10 cellular contexts compared by ENCODE assay signal in the genomic region with DNA sequence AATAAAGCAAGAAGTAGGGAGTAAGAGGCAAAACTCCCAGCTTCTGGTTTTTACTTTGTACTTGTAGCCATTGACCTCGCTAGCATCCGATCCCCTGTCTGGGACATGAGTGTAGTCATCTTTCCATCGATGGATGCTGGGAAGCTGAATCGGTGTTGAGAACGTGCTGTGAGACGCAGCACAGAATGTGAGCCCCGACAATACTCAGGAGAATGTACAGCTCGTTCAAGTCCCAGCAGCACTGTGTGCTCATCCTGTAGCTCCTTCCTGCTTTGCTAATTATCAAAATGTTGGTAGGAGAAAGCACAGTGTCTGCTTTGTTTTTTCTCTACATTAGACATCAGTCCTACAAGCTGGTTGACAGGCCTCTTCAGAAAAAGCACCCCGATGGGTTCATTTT. TPM values are rescaled to one million over a fixed set of nuclear protein-coding genes. Genes with fewer than 3 reads are reported as not detected.
DNase-seq lines count a peak whose midpoint lies in the region; ATAC-seq and TF ChIP-seq lines count a peak whose summit lies in the region.
"Had no signal": no experiment of that assay in that cellular context is flagged by ENCODE, and none has a peak within 500 bp of the region (broad histone marks: within the 10 kb centered on the region; RNA-seq: fewer than 3 reads in every experiment).

No MANE protein-coding gene starts in this region.

- intact Hi-C loops in right cardiac atrium (cut with DNase I) (loop anchor here in 2 of 4 donors (5.0 kb wide), 2 partner anchors 53 to 58 kb away; a partner anchor contains a TSS), sigmoid colon (cut with DNase I) (no loop called here)

- DNase-seq in Daoy (ENCODE audit: low read depth) (peak; percentile 21), right cardiac atrium (no peak), sigmoid colon (no peak), NCI-H2196 treated with DMSO at 0.1 percent for 48 hours (lab: John Stamatoyannopoulos, UW; ENCODE audit: unreplicated experiment) (no peak), GM10266 (ENCODE audit: extremely low spot score) (no peak), inferior parietal cortex (ENCODE audit: extremely low spot score) (no peak)
- DNase-seq: activated naive CD4-positive, alpha-beta T cell treated with anti-CD3 and anti-CD28 coated beads, Interleukin-2, amount 10 ng/mL, durations not matched to agents 7 days and 5 days; CD4-positive, CD25-positive, alpha-beta regulatory T cell had no signal

- TF ChIP-seq CTCF in sigmoid colon (IDR thresholded peaks at IDR 0.05): no peak
- no peak for TF ChIP-seq CTCF in GM10266 (IDR thresholded peaks at IDR 0.05; ENCODE audit: control insufficient read depth, insufficient read depth, low read depth, missing control alignments)

- H3K27ac ChIP-seq in angular gyrus (ENCODE audit: low read depth, low read length): peak overlapping the region; percentile 98
- peak overlapping the region; percentile 74 for H3K27ac ChIP-seq in right cardiac atrium (ENCODE audit: low read length)
- H3K27ac ChIP-seq in sigmoid colon: peak overlapping the region; percentile 66 to 95 (median 78)

- H3K4me1 ChIP-seq in right cardiac atrium (ENCODE audit: control insufficient read depth, insufficient read depth, low read length) (no peaks in the 10 kb centered on the region), sigmoid colon (peaks cover 0 to 51% (median 42%) of the 10 kb centered on the region in 4 donors)

- H3K27me3 ChIP-seq in right cardiac atrium (ENCODE audit: control insufficient read depth, insufficient read depth): no peaks in the 10 kb centered on the region
- H3K27me3 ChIP-seq in sigmoid colon: no peaks in the 10 kb centered on the region

- WGBS in right cardiac atrium: 37% methylated on average over 9 of the region's 9 CpGs
- WGBS in sigmoid colon, 2 donors: 82% methylated on average over 9 of the region's 9 CpGs

- no peaks in the 10 kb centered on the region for H3K36me3 ChIP-seq in sigmoid colon

- H3K4me3 ChIP-seq in right cardiac atrium (ENCODE audit: low read length) (peak overlapping the region; percentile 59), sigmoid colon (peak overlapping the region; percentile 36 to 58 (median 52))

- TF ChIP-seq EP300 in sigmoid colon (IDR thresholded peaks at IDR 0.05): no peak

- H3K9me3 ChIP-seq in right cardiac atrium (ENCODE audit: control insufficient read depth, low read length) (no peaks in the 10 kb centered on the region), sigmoid colon (no peaks in the 10 kb centered on the region)

- ATAC-seq in right cardiac atrium (peak in 1 of 2 donors; percentile 33), GM21529 (IDR thresholded peaks at IDR 0.05; ENCODE audit: unreplicated experiment) (no peak)

- no peak for TF ChIP-seq POLR2A in sigmoid colon (IDR thresholded peaks at IDR 0.05)

RNA-seq across cellular contexts. Expression of a gene that starts 56.6 kb away (rescaled TPM):
- total RNA-seq in Daoy (2014; rRNA removed; shearing (Covaris generic)): 53.9 and 61.8 TPM in 2 replicates
- total RNA-seq in right cardiac atrium (10 to 100 TPM; 44.5 to 45.5 (median 44.9) TPM), sigmoid colon (100 to 1,000 TPM in 1 of 4 donors, 10 to 100 TPM in 3; 69.4 to 125 (median 82.0) TPM)
- polyA plus RNA-seq in right cardiac atrium (22.2 TPM), sigmoid colon (1 to 10 TPM in 2 of 3 donors, under 1 TPM in 1; 0.69 to 7.5 (median 3.0) TPM)
